Comparison of ENCODE assay signal across 25 cellular contexts in genomic region chr11:90216611-90217010, GRCh38. TPM values are rescaled to one million over a fixed set of nuclear protein-coding genes. Genes with fewer than 3 reads are reported as not detected.
DNase-seq lines count a peak whose midpoint lies in the region; ATAC-seq and TF ChIP-seq lines count a peak whose summit lies in the region.
"Had no signal": no experiment of that assay in that cellular context is flagged by ENCODE, and none has a peak within 500 bp of the region (broad histone marks: within the 10 kb centered on the region; RNA-seq: fewer than 3 reads in every experiment).

No MANE protein-coding gene starts in this region.

- intact Hi-C loops in activated CD8-positive, alpha-beta T cell treated with anti-CD3 and anti-CD28 coated beads for 36 hours (cut with micrococcal nuclease), result no loop called here
- intact Hi-C loops in CD4-positive, alpha-beta memory T cell (cut with micrococcal nuclease), result no loop called here
- intact Hi-C loops in activated B cell treated with CpG ODN at 0.5 μM for 24 hours (cut with micrococcal nuclease), result no loop called here

- ATAC-seq in activated CD8-positive, alpha-beta T cell treated with anti-CD3 and anti-CD28 coated beads for 36 hours, result no peak
- ATAC-seq in activated CD8-positive, alpha-beta T cell treated with anti-CD3 and anti-CD28 coated beads, Interleukin-2, amount 10 ng/mL, durations not matched to agents 7 days and 5 days, result no peak
- ATAC-seq in activated B cell treated with CpG ODN at 0.5 μM for 24 hours (ENCODE audit: low read depth), result no peak
- ATAC-seq: gastroesophageal sphincter, HepG2 had no signal

- no peaks in the 10 kb centered on the region for H3K27me3 Mint-ChIP-seq in activated CD8-positive, alpha-beta T cell treated with anti-CD3 and anti-CD28 coated beads for 36 hours
- no peaks in the 10 kb centered on the region for H3K27me3 Mint-ChIP-seq in activated CD8-positive, alpha-beta T cell treated with anti-CD3 and anti-CD28 coated beads, Interleukin-2, amount 10 ng/mL, durations not matched to agents 7 days and 5 days (ENCODE audit: low read depth)
- H3K27me3 Mint-ChIP-seq in CD4-positive, alpha-beta memory T cell, result no peaks in the 10 kb centered on the region
- H3K27me3 Mint-ChIP-seq in activated B cell treated with CpG ODN at 0.5 μM for 24 hours (no peaks in the 10 kb centered on the region), immature natural killer cell (ENCODE audit: low read depth in 3 of 3) (peaks cover 0 to 1% (median 0%) of the 10 kb centered on the region in 3 donors)
- H3K27me3 Mint-ChIP-seq: B cell had no signal

- peaks cover 57% of the 10 kb centered on the region for H3K36me3 Mint-ChIP-seq in activated CD8-positive, alpha-beta T cell treated with anti-CD3 and anti-CD28 coated beads for 36 hours (ENCODE audit: low read depth)
- H3K36me3 Mint-ChIP-seq in activated CD8-positive, alpha-beta T cell treated with anti-CD3 and anti-CD28 coated beads, Interleukin-2, amount 10 ng/mL, durations not matched to agents 7 days and 5 days (ENCODE audit: low read depth), result peaks cover 54% of the 10 kb centered on the region
- peaks cover 19 to 48% of the 10 kb centered on the region in 2 donors for H3K36me3 Mint-ChIP-seq in CD4-positive, alpha-beta memory T cell
- peaks cover 54% of the 10 kb centered on the region for H3K36me3 Mint-ChIP-seq in activated B cell treated with CpG ODN at 0.5 μM for 24 hours (ENCODE audit: low read depth)
- peaks cover 3 to 10% (median 4%) of the 10 kb centered on the region in 3 donors for H3K36me3 Mint-ChIP-seq in immature natural killer cell

- no peak for TF ChIP-seq CTCF in activated CD8-positive, alpha-beta T cell treated with anti-CD3 and anti-CD28 coated beads for 36 hours (IDR thresholded peaks at IDR 0.05)
- TF ChIP-seq CTCF in activated B cell treated with CpG ODN at 0.5 μM for 24 hours (IDR thresholded peaks at IDR 0.05) (no peak), GM13977 (IDR thresholded peaks at IDR 0.05; ENCODE audit: extremely low read depth, insufficient read depth, missing control alignments) (no peak)

- peak overlapping the region; percentile 78 for H3K27ac Mint-ChIP-seq in activated CD8-positive, alpha-beta T cell treated with anti-CD3 and anti-CD28 coated beads for 36 hours
- H3K27ac Mint-ChIP-seq in activated CD8-positive, alpha-beta T cell treated with anti-CD3 and anti-CD28 coated beads, Interleukin-2, amount 10 ng/mL, durations not matched to agents 7 days and 5 days, result no peak overlapping the region
- H3K27ac Mint-ChIP-seq in CD4-positive, alpha-beta memory T cell, result peak overlapping the region in 5 of 7 donors; percentile 10 to 78 (median 34)
- H3K27ac Mint-ChIP-seq in activated B cell treated with CpG ODN at 0.5 μM for 24 hours (peak overlapping the region; percentile 13), immature natural killer cell (peak overlapping the region in 4 of 6 donors; percentile 0 to 50 (median 5))
- H3K27ac Mint-ChIP-seq: B cell, endodermal cell had no signal

- no peak for DNase-seq in activated CD8-positive, alpha-beta T cell treated with anti-CD3 and anti-CD28 coated beads for 36 hours
- DNase-seq in activated CD8-positive, alpha-beta T cell treated with anti-CD3 and anti-CD28 coated beads, Interleukin-2, amount 10 ng/mL, durations not matched to agents 7 days and 5 days, result no peak
- DNase-seq in CD4-positive, alpha-beta memory T cell, result no peak
- DNase-seq in activated B cell treated with CpG ODN at 0.5 μM for 24 hours, result no peak
- DNase-seq in immature natural killer cell, result no peak
- DNase-seq in iPS-NIHi11 (ENCODE audit: low spot score), result no peak
- DNase-seq in GM13977 (ENCODE audit: low spot score), result no peak
- no peak for DNase-seq in nucleus accumbens (lab: John Stamatoyannopoulos, UW)
- DNase-seq: cortex of kidney; endodermal cell; esophagus squamous epithelium; mesenchymal stem cell; NCI-H1105; NCI-H2029; NCI-H226; retina; spleen; stimulated activated CD4-positive, alpha-beta T cell treated with anti-CD3 and anti-CD28 coated beads, Interleukin-4, amount 100 ng/mL, for 1 hour; stimulated activated naive CD4-positive, alpha-beta T cell treated with Interleukin-2 at 50 U/mL for 16 hours; T-helper 2 cell had no signal

- H3K9me3 ChIP-seq in CD4-positive, alpha-beta memory T cell (ENCODE audit: control insufficient read depth in 1 of 2, low read length in 2 of 2), result no peaks in the 10 kb centered on the region
- H3K9me3 ChIP-seq: breast epithelium, esophagus squamous epithelium, gastroesophageal sphincter, spleen, tibial nerve had no signal

- H3K4me3 ChIP-seq in CD4-positive, alpha-beta memory T cell (ENCODE audit: low read length in 2 of 2), result no peak overlapping the region
- H3K4me3 ChIP-seq: breast epithelium, esophagus squamous epithelium, gastroesophageal sphincter, spleen, tibial nerve had no signal

- no peaks in the 10 kb centered on the region for H3K36me3 ChIP-seq in CD4-positive, alpha-beta memory T cell (ENCODE audit: insufficient read depth, low read length)
- H3K36me3 ChIP-seq: breast epithelium had no signal

- H3K4me1 Mint-ChIP-seq in activated CD8-positive, alpha-beta T cell treated with anti-CD3 and anti-CD28 coated beads for 36 hours (ENCODE audit: low read depth), result peaks cover 58% of the 10 kb centered on the region
- peaks cover 49% of the 10 kb centered on the region for H3K4me1 Mint-ChIP-seq in activated CD8-positive, alpha-beta T cell treated with anti-CD3 and anti-CD28 coated beads, Interleukin-2, amount 10 ng/mL, durations not matched to agents 7 days and 5 days (ENCODE audit: low read depth)
- peaks cover 46 to 68% (median 54%) of the 10 kb centered on the region in 4 donors for H3K4me1 Mint-ChIP-seq in CD4-positive, alpha-beta memory T cell
- peaks cover 38% of the 10 kb centered on the region for H3K4me1 Mint-ChIP-seq in activated B cell treated with CpG ODN at 0.5 μM for 24 hours
- peaks cover 55 to 84% of the 10 kb centered on the region in 2 donors for H3K4me1 Mint-ChIP-seq in immature natural killer cell

- no peak overlapping the region for H3K4me3 Mint-ChIP-seq in activated CD8-positive, alpha-beta T cell treated with anti-CD3 and anti-CD28 coated beads for 36 hours
- no peak overlapping the region for H3K4me3 Mint-ChIP-seq in activated CD8-positive, alpha-beta T cell treated with anti-CD3 and anti-CD28 coated beads, Interleukin-2, amount 10 ng/mL, durations not matched to agents 7 days and 5 days
- H3K4me3 Mint-ChIP-seq in CD4-positive, alpha-beta memory T cell, result peak overlapping the region in 4 of 8 donors; percentile 29 to 61 (median 54)
- H3K4me3 Mint-ChIP-seq in activated B cell treated with CpG ODN at 0.5 μM for 24 hours (no peak overlapping the region), immature natural killer cell (peak overlapping the region in 2 of 5 donors; percentile 1 to 3)
- H3K4me3 Mint-ChIP-seq: B cell, endodermal cell had no signal

- peaks cover 57% of the 10 kb centered on the region for H3K4me1 ChIP-seq in CD4-positive, alpha-beta memory T cell (ENCODE audit: insufficient read depth, low read length)
- H3K4me1 ChIP-seq: breast epithelium had no signal

- no peak overlapping the region for H3K27ac ChIP-seq in CD4-positive, alpha-beta memory T cell (ENCODE audit: low read depth, low read length)
- H3K27ac ChIP-seq: breast epithelium, esophagus squamous epithelium, gastroesophageal sphincter, spleen, tibial nerve had no signal

- H3K9me3 Mint-ChIP-seq in activated CD8-positive, alpha-beta T cell treated with anti-CD3 and anti-CD28 coated beads for 36 hours, result no peaks in the 10 kb centered on the region
- H3K9me3 Mint-ChIP-seq in activated CD8-positive, alpha-beta T cell treated with anti-CD3 and anti-CD28 coated beads, Interleukin-2, amount 10 ng/mL, durations not matched to agents 7 days and 5 days (ENCODE audit: insufficient read depth), result no peaks in the 10 kb centered on the region
- H3K9me3 Mint-ChIP-seq in CD4-positive, alpha-beta memory T cell, result no peaks in the 10 kb centered on the region
- no peaks in the 10 kb centered on the region for H3K9me3 Mint-ChIP-seq in activated B cell treated with CpG ODN at 0.5 μM for 24 hours
- H3K9me3 Mint-ChIP-seq in immature natural killer cell, result no peaks in the 10 kb centered on the region

- POLR2A ChIA-PET in activated CD8-positive, alpha-beta T cell treated with anti-CD3 and anti-CD28 coated beads for 36 hours (lab: Charles Lee), result no interaction called here
- POLR2A ChIA-PET in activated CD8-positive, alpha-beta T cell treated with anti-CD3 and anti-CD28 coated beads, Interleukin-2, amount 10 ng/mL, durations not matched to agents 7 days and 5 days (lab: Charles Lee), result no interaction called here
- POLR2A ChIA-PET in CD4-positive, alpha-beta memory T cell (lab: Charles Lee; ENCODE audit: partially characterized antibody), result no interaction called here
- POLR2A ChIA-PET in activated B cell treated with CpG ODN at 0.5 μM for 24 hours (lab: Charles Lee), result no interaction called here

- CTCF ChIA-PET in activated CD8-positive, alpha-beta T cell treated with anti-CD3 and anti-CD28 coated beads for 36 hours (lab: Charles Lee), result interaction anchor here (1.6 kb wide), 1 partner anchor 12 kb away, joined by 6 read pairs; no protein-coding TSS in a partner anchor
- CTCF ChIA-PET in activated CD8-positive, alpha-beta T cell treated with anti-CD3 and anti-CD28 coated beads, Interleukin-2, amount 10 ng/mL, durations not matched to agents 7 days and 5 days (lab: Charles Lee), result interaction anchor here (4.6 kb wide), 1 partner anchor 11 kb away, joined by 28 read pairs; no protein-coding TSS in a partner anchor
- CTCF ChIA-PET in CD4-positive, alpha-beta memory T cell (lab: Charles Lee; ENCODE audit: partially characterized antibody), result interaction anchor here (0.8 kb wide), 1 partner anchor 12 kb away, joined by 4 read pairs; no protein-coding TSS in a partner anchor
- CTCF ChIA-PET in activated B cell treated with CpG ODN at 0.5 μM for 24 hours (lab: Charles Lee), result no interaction called here

- in situ Hi-C loops in GM13977 (cut with MboI; ENCODE audit: low pct_unique_long_range_greater_than_20kb, low sequenced_read_pairs, unreplicated experiment), result no loop called here

- no peaks in the 10 kb centered on the region for H3K27me3 ChIP-seq in CD4-positive, alpha-beta memory T cell (ENCODE audit: insufficient read depth, low read length)
- H3K27me3 ChIP-seq: breast epithelium, esophagus squamous epithelium, gastroesophageal sphincter, spleen, tibial nerve had no signal

RNA-seq across cellular contexts. Expression of gene CHORDC1, which starts 6.2 kb away (rescaled TPM):
- total RNA-seq in activated CD8-positive, alpha-beta T cell treated with anti-CD3 and anti-CD28 coated beads for 36 hours, result 10 to 100 TPM; 75.7 to 82.6 TPM
- 10 to 100 TPM; 66.7 to 68.4 TPM for total RNA-seq in activated CD8-positive, alpha-beta T cell treated with anti-CD3 and anti-CD28 coated beads, Interleukin-2, amount 10 ng/mL, durations not matched to agents 7 days and 5 days
- total RNA-seq in CD4-positive, alpha-beta memory T cell, result 10 to 100 TPM; 70.2 to 78.4 TPM
- polyA plus RNA-seq in CD4-positive, alpha-beta memory T cell, result 10 to 100 TPM; 22.2 to 47.7 TPM
- total RNA-seq in activated B cell treated with CpG ODN at 0.5 μM for 24 hours, result 61.2 and 63.4 TPM in 2 replicates
- 10 to 100 TPM in 2 of 3 donors, 1 to 10 TPM in 1; 9.8 to 30.9 (median 10.2) TPM for polyA plus RNA-seq in immature natural killer cell
